25 cellular contexts compared by ENCODE assay signal in the genomic region with DNA sequence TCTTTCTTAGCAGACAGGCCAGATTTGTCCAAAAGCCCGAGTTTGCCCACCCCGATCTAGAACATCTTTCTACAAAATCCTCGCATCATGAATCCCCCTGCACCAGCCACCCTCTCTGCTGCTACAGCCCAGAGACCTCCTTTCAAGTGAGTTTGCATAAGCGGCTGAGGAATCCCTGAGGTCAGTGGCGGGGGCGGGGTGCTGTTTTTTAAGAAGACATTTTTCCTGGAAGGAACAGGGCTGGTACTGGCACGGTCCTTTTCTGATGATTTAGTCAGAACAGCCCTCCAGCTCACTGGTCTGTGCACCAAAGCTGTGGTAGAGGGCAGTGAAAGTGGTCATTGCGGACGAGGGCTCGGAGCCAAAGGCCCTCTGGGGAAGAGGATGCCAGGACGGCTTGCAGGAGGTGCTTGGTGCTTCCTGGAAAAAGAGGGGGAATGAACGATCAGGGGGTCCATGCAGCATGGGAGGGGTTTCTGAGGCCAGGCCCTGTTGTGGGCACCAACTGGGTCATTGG. TPM values are rescaled to one million over a fixed set of nuclear protein-coding genes. Genes with fewer than 3 reads are reported as not detected.
"Had no signal": no experiment of that assay in that cellular context is flagged by ENCODE, and none has a peak within 500 bp of the region (broad histone marks: within the 10 kb centered on the region; RNA-seq: fewer than 3 reads in every experiment).

No MANE protein-coding gene starts in this region.

- DNase-seq: activated CD4-positive, alpha-beta T cell treated with anti-CD3 and anti-CD28 coated beads, Interleukin-2, amount 10 ng/mL, durations not matched to agents 7 days and 5 days; activated CD4-positive, CD25-positive, alpha-beta regulatory T cell treated with anti-CD3 and anti-CD28 coated beads, Interleukin-2, amount 50 U/mL, for 72 hours; activated CD8-positive, alpha-beta memory T cell treated with anti-CD3 and anti-CD28 coated beads, Interleukin-2, amount 10 ng/mL, durations not matched to agents 7 days and 5 days; activated CD8-positive, alpha-beta T cell treated with anti-CD3 and anti-CD28 coated beads for 36 hours; activated gamma-delta T cell; activated T-cell treated with anti-CD3 and anti-CD28 coated beads for 4 hours; adrenal gland; foreskin fibroblast; kidney glomerular epithelial cell; left lung; naive thymus-derived CD4-positive, alpha-beta T cell; ovary; stimulated activated CD4-positive, alpha-beta T cell treated with anti-CD3 and anti-CD28 coated beads, Interleukin-4, amount 100 ng/mL, for 1 hour; stimulated activated naive CD4-positive, alpha-beta T cell treated with Interleukin-2 at 50 U/mL for 16 hours; upper lobe of left lung had no signal

- FAIRE-seq: bronchial epithelial cell, endometrium had no signal

- ATAC-seq: activated CD8-positive, alpha-beta memory T cell treated with anti-CD3 and anti-CD28 coated beads, Interleukin-2, amount 10 ng/mL, durations not matched to agents 7 days and 5 days; activated CD8-positive, alpha-beta T cell treated with anti-CD3 and anti-CD28 coated beads for 36 hours; activated naive CD4-positive, alpha-beta T cell treated with anti-CD3 and anti-CD28 coated beads, Interleukin-2, amount 50 U/mL, for 72 hours; left lung; naive thymus-derived CD4-positive, alpha-beta T cell had no signal

- H3K4me1 Mint-ChIP-seq: activated CD4-positive, alpha-beta T cell treated with anti-CD3 and anti-CD28 coated beads, Interleukin-2, amount 10 ng/mL, durations not matched to agents 7 days and 5 days; activated CD8-positive, alpha-beta memory T cell treated with anti-CD3 and anti-CD28 coated beads, Interleukin-2, amount 10 ng/mL, durations not matched to agents 7 days and 5 days; naive thymus-derived CD4-positive, alpha-beta T cell had no signal

- H3K36me3 Mint-ChIP-seq: activated CD8-positive, alpha-beta memory T cell treated with anti-CD3 and anti-CD28 coated beads, Interleukin-2, amount 10 ng/mL, durations not matched to agents 7 days and 5 days; activated naive CD4-positive, alpha-beta T cell treated with anti-CD3 and anti-CD28 coated beads, Interleukin-2, amount 50 U/mL, for 72 hours; naive thymus-derived CD4-positive, alpha-beta T cell had no signal

- H3K9me3 Mint-ChIP-seq: activated CD4-positive, alpha-beta T cell treated with anti-CD3 and anti-CD28 coated beads, Interleukin-2, amount 10 ng/mL, durations not matched to agents 7 days and 5 days; activated CD8-positive, alpha-beta T cell treated with anti-CD3 and anti-CD28 coated beads for 36 hours; activated naive CD4-positive, alpha-beta T cell treated with anti-CD3 and anti-CD28 coated beads, Interleukin-2, amount 50 U/mL, for 72 hours; activated T-helper 1 cell treated with anti-CD3 and anti-CD28 coated beads, Interleukin-12 subunit alpha, Interleukin-12 subunit beta, Interleukin-2, Interleukin-4 antibody, amounts not matched to agents 30 ng/mL and 10 ng/mL and 1 ng/mL, durations not matched to agents 14 hours and 24 hours and 36 hours; naive thymus-derived CD4-positive, alpha-beta T cell had no signal

- H3K27ac ChIP-seq: adrenal gland, coronary artery, left lung, ovary, prostate gland, thoracic aorta, upper lobe of left lung, VCaP had no signal

- H3K36me3 ChIP-seq: adrenal gland, left lung, ovary, prostate gland, thoracic aorta, upper lobe of left lung had no signal

- H3K9me3 ChIP-seq: adrenal gland, left lung, ovary, prostate gland, thoracic aorta, upper lobe of left lung had no signal

- H3K4me1 ChIP-seq: adrenal gland, left lung, prostate gland, upper lobe of left lung had no signal

- H3K4me3 Mint-ChIP-seq: activated CD4-positive, alpha-beta T cell treated with anti-CD3 and anti-CD28 coated beads, Interleukin-2, amount 10 ng/mL, durations not matched to agents 7 days and 5 days; activated CD8-positive, alpha-beta memory T cell treated with anti-CD3 and anti-CD28 coated beads, Interleukin-2, amount 10 ng/mL, durations not matched to agents 7 days and 5 days; activated CD8-positive, alpha-beta T cell treated with anti-CD3 and anti-CD28 coated beads for 36 hours; activated T-helper 1 cell treated with anti-CD3 and anti-CD28 coated beads, Interleukin-12 subunit alpha, Interleukin-12 subunit beta, Interleukin-2, Interleukin-4 antibody, amounts not matched to agents 30 ng/mL and 10 ng/mL and 1 ng/mL, durations not matched to agents 14 hours and 24 hours and 36 hours; naive thymus-derived CD4-positive, alpha-beta T cell had no signal

- H3K4me3 ChIP-seq: adrenal gland, coronary artery, left lung, lung, ovary, prostate gland, thoracic aorta, upper lobe of left lung had no signal

- H3K27ac Mint-ChIP-seq: activated CD4-positive, alpha-beta T cell treated with anti-CD3 and anti-CD28 coated beads, Interleukin-2, amount 10 ng/mL, durations not matched to agents 7 days and 5 days; activated CD8-positive, alpha-beta memory T cell treated with anti-CD3 and anti-CD28 coated beads, Interleukin-2, amount 10 ng/mL, durations not matched to agents 7 days and 5 days; activated CD8-positive, alpha-beta T cell treated with anti-CD3 and anti-CD28 coated beads for 36 hours; activated naive CD4-positive, alpha-beta T cell treated with anti-CD3 and anti-CD28 coated beads, Interleukin-2, amount 50 U/mL, for 72 hours; activated T-helper 1 cell treated with anti-CD3 and anti-CD28 coated beads, Interleukin-12 subunit alpha, Interleukin-12 subunit beta, Interleukin-2, Interleukin-4 antibody, amounts not matched to agents 30 ng/mL and 10 ng/mL and 1 ng/mL, durations not matched to agents 14 hours and 24 hours and 36 hours; naive thymus-derived CD4-positive, alpha-beta T cell had no signal

- H3K27me3 ChIP-seq: adrenal gland, ovary, upper lobe of left lung had no signal

RNA-seq across cellular contexts. Expression of a gene that starts 50.5 kb away (rescaled TPM):
- total RNA-seq: glomerular endothelial cell had no signal
- polyA plus RNA-seq: naive thymus-derived CD4-positive, alpha-beta T cell had no signal
